ENCODE assay signal across 9 cellular contexts in the genomic region with DNA sequence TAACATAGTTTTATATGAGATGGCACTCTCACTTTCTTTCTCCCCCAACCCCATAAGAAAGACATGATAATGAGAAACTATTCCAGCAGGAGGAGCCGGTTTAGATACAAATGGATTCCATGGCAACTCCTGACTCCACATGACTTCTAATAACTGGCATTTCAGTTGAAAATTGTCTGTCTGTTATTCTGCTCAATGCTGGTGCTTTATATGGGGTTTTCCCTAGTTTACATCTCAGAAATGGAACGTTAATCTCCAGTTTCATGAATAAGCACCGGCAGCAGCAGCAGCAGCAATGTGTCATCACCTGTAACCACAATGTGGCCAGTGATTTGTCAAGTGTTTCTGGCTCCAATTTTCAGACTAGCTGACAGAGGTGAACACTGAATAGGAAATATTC. TPM values are rescaled to one million over a fixed set of nuclear protein-coding genes. Genes with fewer than 3 reads are reported as not detected.
DNase-seq lines count a peak whose midpoint lies in the region; ATAC-seq and TF ChIP-seq lines count a peak whose summit lies in the region.
"Had no signal": no experiment of that assay in that cellular context is flagged by ENCODE, and none has a peak within 500 bp of the region (broad histone marks: within the 10 kb centered on the region; RNA-seq: fewer than 3 reads in every experiment).

No MANE protein-coding gene starts in this region.

- H3K27me3 ChIP-seq in prostate gland (replicated peaks; ENCODE audit: insufficient read depth): peaks cover 16% of the 10 kb centered on the region

- intact Hi-C loops in prostate gland (cut with DNase I): loop anchor here (10.0 kb wide), 1 partner anchor 348 kb away; no protein-coding TSS in a partner anchor
- intact Hi-C loops in sciatic nerve (cut with DNase I): no loop called here

- H3K36me3 ChIP-seq in prostate gland: no peaks in the 10 kb centered on the region

- no peak for TF ChIP-seq POLR2A in prostate gland (IDR thresholded peaks at IDR 0.05)

- ATAC-seq in GM18861 (IDR thresholded peaks at IDR 0.05; ENCODE audit: unreplicated experiment) (peak; percentile 87), GM21723 (IDR thresholded peaks at IDR 0.05; ENCODE audit: unreplicated experiment) (peak; percentile 89), sciatic nerve (no peak)

- no peak for TF ChIP-seq CTCF in epithelial cell of esophagus (IDR thresholded peaks at IDR 0.05; ENCODE audit: insufficient read depth, low read depth, low read length, missing control alignments)
- no peak for TF ChIP-seq CTCF in prostate gland (IDR thresholded peaks at IDR 0.05)

- H3K4me3 ChIP-seq in epithelial cell of esophagus (ENCODE audit: low read length) (no peak overlapping the region), prostate gland (no peak overlapping the region)

- no peaks in the 10 kb centered on the region for H3K4me1 ChIP-seq in prostate gland (replicated peaks)

- no peak overlapping the region for H3K27ac ChIP-seq in prostate gland

- no peaks in the 10 kb centered on the region for H3K9me3 ChIP-seq in prostate gland

- DNase-seq in HK-2 (ENCODE audit: unreplicated experiment) (peak; percentile 60), epithelial cell of esophagus (ENCODE audit: low read depth) (peak; percentile 85), UCSD-AML1 (lab: John Stamatoyannopoulos, UW; ENCODE audit: unreplicated experiment) (no peak), prostate gland (ENCODE audit: low spot score) (no peak), NCI-H1092 (lab: John Stamatoyannopoulos, UW) (no peak), sciatic nerve (ENCODE audit: low spot score) (no peak)

- WGBS in prostate gland: 19% methylated on average over 3 of the region's 3 CpGs

RNA-seq across cellular contexts. Expression of gene SIM1, which starts 8.0 kb away (rescaled TPM):
- total RNA-seq in prostate gland: under 1 TPM in 1 of 2 donors, not detected in 1; 0.85 TPM
- 0.04 TPM for total RNA-seq in sciatic nerve
- total RNA-seq: SK-MEL-5 had no signal

Comparison
In these comparisons a context has a peak if more than half of its experiments do, and no peak if none do; other contexts are left out.
1. DNase-seq: peak in HK-2 (single experiment) and epithelial cell of esophagus (single experiment); none in UCSD-AML1 (single experiment), prostate gland (single experiment), NCI-H1092 (single experiment) and sciatic nerve (single experiment).